In the genomic region with DNA sequence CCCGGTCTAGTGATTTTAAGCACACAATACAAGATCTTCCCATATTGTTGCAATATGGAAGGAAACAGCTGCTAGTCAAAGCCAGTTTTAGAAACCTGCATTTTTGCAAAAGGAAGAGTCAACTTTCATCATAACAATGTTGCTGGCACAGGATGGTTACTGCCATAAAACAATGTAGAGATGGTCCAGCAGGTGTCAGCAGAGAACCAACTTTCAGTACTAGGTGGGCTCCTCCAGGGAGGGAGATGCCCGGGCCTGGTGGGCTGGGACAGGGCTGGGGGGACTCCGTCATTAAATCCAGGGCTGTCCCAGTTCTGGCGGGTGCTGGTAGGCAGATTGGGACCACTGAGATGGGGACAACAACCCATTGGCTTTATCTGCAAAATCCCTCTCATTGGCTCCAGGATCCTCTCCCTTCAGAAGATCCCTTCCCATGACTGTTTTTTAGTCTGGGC, we compare ENCODE assay signal across 8 cellular contexts. TPM values are rescaled to one million over a fixed set of nuclear protein-coding genes. Genes with fewer than 3 reads are reported as not detected.
A peak's percentile ranks its signal among the peaks of the same experiment; 100 is the strongest.
DNase-seq lines count a peak whose midpoint lies in the region; ATAC-seq and TF ChIP-seq lines count a peak whose summit lies in the region.

No MANE protein-coding gene starts in this region.

- peak; percentile 62 for DNase-seq in EH (ENCODE audit: low read depth)
- peak; percentile 68 for DNase-seq in HEK293T (ENCODE audit: extremely low spot score)
- DNase-seq in NOMO-1 treated with DMSO at 0.1 percent for 48 hours (lab: John Stamatoyannopoulos, UW; ENCODE audit: unreplicated experiment) = peak; percentile 61
- peak; percentile 94 for DNase-seq in dermis blood vessel endothelial cell
- peak; percentile 67 for DNase-seq in mesenchymal stem cell
- no peak for DNase-seq in stimulated activated CD4-positive, alpha-beta T cell treated with anti-CD3 and anti-CD28 coated beads, Interleukin-1b, Interleukin-23, amount 100 ng/mL, for 48 hours
- no peak for DNase-seq in effector CD4-positive, alpha-beta T cell

- no peak overlapping the region for H3K23ac ChIP-seq in mesenchymal stem cell (ENCODE audit: low read length in 2 of 2)

- no peaks in the 10 kb centered on the region for H3K27me3 ChIP-seq in mesenchymal stem cell (ENCODE audit: control insufficient read depth in 1 of 2, insufficient read depth in 1 of 2, low read length in 2 of 2)

- WGBS in mesenchymal stem cell = 0% methylated on average over 3 of the region's 4 CpGs

- H3K18ac ChIP-seq in mesenchymal stem cell (ENCODE audit: low read depth in 1 of 2, low read length in 2 of 2) = peak overlapping the region in 1 of 2 experiments; percentile 47

- H4K8ac ChIP-seq in mesenchymal stem cell (ENCODE audit: low read length) = peak overlapping the region; percentile 51

- no peak overlapping the region for H2AFZ ChIP-seq in mesenchymal stem cell (ENCODE audit: low read depth, low read length)

- H3K14ac ChIP-seq in mesenchymal stem cell (ENCODE audit: low read length in 2 of 2) = no peak overlapping the region

- no peak overlapping the region for H4K91ac ChIP-seq in mesenchymal stem cell (ENCODE audit: low read length)

- H3K27ac ChIP-seq in mesenchymal stem cell (ENCODE audit: low read length, poor library complexity, severe bottlenecking) = no peak overlapping the region

- no peak overlapping the region for H3K9ac ChIP-seq in mesenchymal stem cell (ENCODE audit: low read length)

- H2BK15ac ChIP-seq in mesenchymal stem cell (ENCODE audit: low read depth, poor library complexity, severe bottlenecking) = peak overlapping the region; percentile 62

- peak overlapping the region; percentile 10 to 37 for H3K4ac ChIP-seq in mesenchymal stem cell (ENCODE audit: low read depth in 1 of 2, low read length in 2 of 2)

- H2BK120ac ChIP-seq in mesenchymal stem cell (ENCODE audit: low read depth, low read length) = no peak overlapping the region

- no peak for ATAC-seq in HG02588 (IDR thresholded peaks at IDR 0.05; ENCODE audit: unreplicated experiment)

- no peak overlapping the region for H2BK5ac ChIP-seq in mesenchymal stem cell (ENCODE audit: low read depth, low read length, poor library complexity, severe bottlenecking)

- POLR2A ChIA-PET in HEK293T (lab: Yijun Ruan, JAX) = no interaction called here

- H3K4me1 ChIP-seq in mesenchymal stem cell (ENCODE audit: control insufficient read depth, insufficient read depth, low read depth, low read length) = peaks cover 13% of the 10 kb centered on the region

- H3K36me3 ChIP-seq in mesenchymal stem cell (ENCODE audit: control insufficient read depth in 1 of 2, insufficient read depth in 2 of 2, low read depth in 1 of 2, low read length in 2 of 2) = no peaks in the 10 kb centered on the region

- no peaks in the 10 kb centered on the region for H3K9me3 ChIP-seq in mesenchymal stem cell (ENCODE audit: control insufficient read depth, low read length)

- no peak overlapping the region for H2AK5ac ChIP-seq in mesenchymal stem cell (ENCODE audit: low read length, severe bottlenecking)

- no peaks in the 10 kb centered on the region for H3K79me1 ChIP-seq in mesenchymal stem cell (replicated peaks; ENCODE audit: low read length, poor library complexity, severe bottlenecking)

- H3K4me2 ChIP-seq in mesenchymal stem cell (ENCODE audit: low read length, poor library complexity, severe bottlenecking) = no peak overlapping the region

- peak overlapping the region; percentile 64 to 87 for H2BK12ac ChIP-seq in mesenchymal stem cell (ENCODE audit: low read length in 2 of 2)

- CTCF ChIA-PET in HEK293T (lab: Yijun Ruan, JAX) = interaction anchor here (0.6 to 1.3 kb wide), 3 partner anchors 390 to 706 kb away, joined by 3 to 4 read pairs (median 3); no protein-coding TSS in a partner anchor

- no peak overlapping the region for H3K4me3 ChIP-seq in mesenchymal stem cell (ENCODE audit: insufficient read depth in 1 of 2, low read depth in 1 of 2, low read length in 2 of 2)

TF ChIP-seq in HEK293T, 16 proteins besides CTCF, POLR2A, EP300 and RAD21:
- TF ChIP-seq ELF4 (IDR thresholded peaks at IDR 0.05) (no peak), FOXK2 (IDR thresholded peaks at IDR 0.05) (no peak), FOXM1 (IDR thresholded peaks at IDR 0.05; ENCODE audit: borderline replicate concordance) (no peak), SUZ12 (IDR thresholded peaks at IDR 0.05) (no peak)
- TF ChIP-seq, protein P1, sequence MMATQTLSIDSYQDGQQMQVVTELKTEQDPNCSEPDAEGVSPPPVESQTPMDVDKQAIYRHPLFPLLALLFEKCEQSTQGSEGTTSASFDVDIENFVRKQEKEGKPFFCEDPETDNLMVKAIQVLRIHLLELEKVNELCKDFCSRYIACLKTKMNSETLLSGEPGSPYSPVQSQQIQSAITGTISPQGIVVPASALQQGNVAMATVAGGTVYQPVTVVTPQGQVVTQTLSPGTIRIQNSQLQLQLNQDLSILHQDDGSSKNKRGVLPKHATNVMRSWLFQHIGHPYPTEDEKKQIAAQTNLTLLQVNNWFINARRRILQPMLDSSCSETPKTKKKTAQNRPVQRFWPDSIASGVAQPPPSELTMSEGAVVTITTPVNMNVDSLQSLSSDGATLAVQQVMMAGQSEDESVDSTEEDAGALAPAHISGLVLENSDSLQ (IDR thresholded peaks at IDR 0.05) = no peak

RNA-seq across cellular contexts. Expression of a gene that starts 5.0 kb away (rescaled TPM):
- 18.0 and 20.8 TPM in 2 replicates for total RNA-seq in dermis blood vessel endothelial cell
- polyA plus RNA-seq in mesenchymal stem cell (2013, experiment 1 of 2) = 37.2 TPM
- 35.9 TPM for polyA plus RNA-seq in mesenchymal stem cell (2013, experiment 2 of 2)

Comparison
In these comparisons a context has a peak if more than half of its experiments do, and no peak if none do; other contexts are left out.
1. DNase-seq: peak in EH (single experiment), HEK293T (single experiment), NOMO-1 treated with DMSO at 0.1 percent for 48 hours (single experiment), dermis blood vessel endothelial cell (single experiment) and mesenchymal stem cell (single experiment); none in stimulated activated CD4-positive, alpha-beta T cell treated with anti-CD3 and anti-CD28 coated beads, Interleukin-1b, Interleukin-23, amount 100 ng/mL, for 48 hours (single experiment) and effector CD4-positive, alpha-beta T cell (single experiment).